1 cellular context compared by ENCODE assay signal in genomic region chr6:34757687-34758274, GRCh38.
A peak's percentile ranks its signal among the peaks of the same experiment; 100 is the strongest.
TF ChIP-seq lines count a peak whose summit lies in the region.

No MANE protein-coding gene starts in this region.

TF ChIP-seq in K562, 482 proteins besides CTCF, POLR2A, EP300 and RAD21 (continued from another document and continues in another):
- TF ChIP-seq FOXP4 (CRISPR knock-in tag; IDR thresholded peaks at IDR 0.05; ENCODE audit: borderline replicate concordance): no peak
- no peak for TF ChIP-seq HNRNPLL (IDR thresholded peaks at IDR 0.05; ENCODE audit: low read depth, low read length, poor library complexity, severe bottlenecking)
- no peak for TF ChIP-seq ATF3 (IDR thresholded peaks at IDR 0.05)
- TF ChIP-seq ATF3 (CRISPR knock-in tag; conservative IDR thresholded peaks at IDR 0.05): no peak
- TF ChIP-seq PCBP1 (IDR thresholded peaks at IDR 0.05; ENCODE audit: low read depth, low read length, poor library complexity, severe bottlenecking): no peak
- 0 out of 2 replicates have a peak, but pooled peaks have one; percentile 1 for TF ChIP-seq ESRRA (IDR thresholded peaks at IDR 0.05; ENCODE audit: borderline replicate concordance, low read depth)
- TF ChIP-seq ZBTB26 (CRISPR knock-in tag; IDR thresholded peaks at IDR 0.05): peak; percentile 80; the same call in 1 of the 2 replicates
- no peak for TF ChIP-seq HBP1 (CRISPR knock-in tag; IDR thresholded peaks at IDR 0.05)
- no peak for TF ChIP-seq MTA3 (IDR thresholded peaks at IDR 0.05; ENCODE audit: borderline replicate concordance)
- TF ChIP-seq TAF1 (IDR thresholded peaks at IDR 0.05; ENCODE audit: control insufficient read depth, extremely low read depth, insufficient read depth, low read length, severe bottlenecking): no peak
- 0 out of 2 replicates have a peak, but pooled peaks have one; percentile 54 for TF ChIP-seq THRAP3 (IDR thresholded peaks at IDR 0.05; ENCODE audit: borderline replicate concordance)
- TF ChIP-seq MAX (CRISPR knock-in tag; IDR thresholded peaks at IDR 0.05): no peak
- no peak for TF ChIP-seq JUN (IDR thresholded peaks at IDR 0.05; ENCODE audit: borderline replicate concordance, low read depth, low read length)
- no peak for TF ChIP-seq JUN (CRISPR knock-in tag; IDR thresholded peaks at IDR 0.05; ENCODE audit: borderline replicate concordance)
- no peak for TF ChIP-seq HMG20B (CRISPR knock-in tag; IDR thresholded peaks at IDR 0.05)
- TF ChIP-seq FOXK2 (conservative IDR thresholded peaks at IDR 0.05 in 1 of 2, IDR thresholded peaks at IDR 0.05 in 1 of 2; ENCODE audit: low read depth in 2 of 2): peak in 1 of 2 experiments; percentile 27; a peak in 1 of 4 replicates
- TF ChIP-seq HNRNPH1 (optimal IDR thresholded peaks at IDR 0.05; ENCODE audit: low read depth, low read length): no peak
- no peak for TF ChIP-seq PPARD (CRISPR knock-in tag; IDR thresholded peaks at IDR 0.05)
- TF ChIP-seq ATF1 (CRISPR knock-in tag; IDR thresholded peaks at IDR 0.05): no peak
- TF ChIP-seq ATF1 (tag; IDR thresholded peaks at IDR 0.05): no peak; the same call in 1 of the 2 replicates
- TF ChIP-seq CREB1 (IDR thresholded peaks at IDR 0.05): no peak
- TF ChIP-seq CREB1 (CRISPR knock-in tag; IDR thresholded peaks at IDR 0.05): no peak
- TF ChIP-seq GTF2F1 (IDR thresholded peaks at IDR 0.05; ENCODE audit: low read depth, low read length): no peak
- peak; percentile 28; the same call in 1 of the 2 replicates for TF ChIP-seq SMARCE1 (IDR thresholded peaks at IDR 0.05)
- no peak; the same call in 1 of the 2 replicates for TF ChIP-seq ELF4 (CRISPR knock-in tag; IDR thresholded peaks at IDR 0.05)
- no peak for TF ChIP-seq ZNF449 (CRISPR knock-in tag; IDR thresholded peaks at IDR 0.05)
- no peak for TF ChIP-seq STAT5A (IDR thresholded peaks at IDR 0.05; ENCODE audit: borderline replicate concordance, low read length)
- no peak for TF ChIP-seq ZNF124 (CRISPR knock-in tag; IDR thresholded peaks at IDR 0.05)
- TF ChIP-seq ESRRB (CRISPR knock-in tag; IDR thresholded peaks at IDR 0.05; ENCODE audit: borderline replicate concordance): no peak
- peak; percentile 32; the same call in 1 of the 2 replicates for TF ChIP-seq ZBTB17 (CRISPR knock-in tag; IDR thresholded peaks at IDR 0.05)
- TF ChIP-seq ZFP1 (CRISPR knock-in tag; IDR thresholded peaks at IDR 0.05): no peak
- peak; percentile 4 to 15; a peak in 2 of 4 replicates for TF ChIP-seq MNT (conservative IDR thresholded peaks at IDR 0.05)
- no peak for TF ChIP-seq SP2 (IDR thresholded peaks at IDR 0.05; ENCODE audit: extremely low read depth, low read depth, low read length, poor library complexity, severe bottlenecking)
- no peak for TF ChIP-seq RFX5 (IDR thresholded peaks at IDR 0.05; ENCODE audit: low read depth, low read length)
- no peak for TF ChIP-seq ZNF592 (IDR thresholded peaks at IDR 0.05)
- no peak for TF ChIP-seq FOXO4 (CRISPR knock-in tag; IDR thresholded peaks at IDR 0.05)
- no peak for TF ChIP-seq CREB3 (tag; conservative IDR thresholded peaks at IDR 0.05; ENCODE audit: low read depth)
- no peak for TF ChIP-seq ETS2 (tag; IDR thresholded peaks at IDR 0.05; ENCODE audit: borderline replicate concordance, poor library complexity, severe bottlenecking)
- no peak for TF ChIP-seq HNRNPL (IDR thresholded peaks at IDR 0.05; ENCODE audit: low read depth, low read length)
- 0 out of 2 replicates have a peak, but pooled peaks have one; percentile 9 for TF ChIP-seq EP400 (IDR thresholded peaks at IDR 0.05)
- peak; percentile 17; the same call in 1 of the 2 replicates for TF ChIP-seq TAL1 (IDR thresholded peaks at IDR 0.05)
- TF ChIP-seq BCLAF1 (IDR thresholded peaks at IDR 0.05; ENCODE audit: borderline replicate concordance in 1 of 2, control insufficient read depth in 1 of 2, low read depth in 2 of 2, low read length in 1 of 2): no peak
